In genomic region chr18:46462523-46462922, GRCh38 we compare ENCODE assay signal across 16 cellular contexts.
"Had no signal": no experiment of that assay in that cellular context is flagged by ENCODE, and none has a peak within 500 bp of the region (broad histone marks: within the 10 kb centered on the region; RNA-seq: fewer than 3 reads in every experiment).

No MANE protein-coding gene starts in this region.

- H3K36me3 ChIP-seq: transverse colon had no signal

- ATAC-seq: activated CD4-positive, alpha-beta T cell treated with anti-CD3 and anti-CD28 coated beads for 36 hours; gastroesophageal sphincter; natural killer cell; stimulated activated naive CD8-positive, alpha-beta T cell treated with anti-CD3 and anti-CD28 coated beads, Interleukin-15, Interleukin-2, amounts not matched to agents 100 U/mL and 50 U/mL, for 24 hours had no signal

- H3K4me3 ChIP-seq: gastroesophageal sphincter, left ventricle myocardium inferior, skin epidermis, transverse colon had no signal

- H3K9me3 ChIP-seq: gastroesophageal sphincter, left ventricle myocardium inferior, transverse colon had no signal

- H3K27ac ChIP-seq: gastroesophageal sphincter, left ventricle myocardium inferior, skin epidermis, transverse colon had no signal

- H3K4me1 ChIP-seq: transverse colon had no signal

- DNase-seq: activated CD4-positive, alpha-beta memory T cell treated with anti-CD3 and anti-CD28 coated beads, Interleukin-2, amount 10 ng/mL, durations not matched to agents 7 days and 5 days; activated CD4-positive, alpha-beta T cell treated with anti-CD3 and anti-CD28 coated beads for 36 hours; activated naive CD4-positive, alpha-beta T cell treated with anti-CD3 and anti-CD28 coated beads, Interleukin-2, amount 50 U/mL, for 16 hours; activated T-cell treated with anti-CD3 and anti-CD28 coated beads, Interleukin-2, amount 50 U/mL, for 24 hours; erythroblast; left ventricle myocardium inferior; natural killer cell; nucleus accumbens; posterior cingulate gyrus; stimulated activated CD4-positive, alpha-beta T cell treated with anti-CD3 and anti-CD28 coated beads, Interleukin-4, amount 100 ng/mL, for 24 hours; stimulated activated CD8-positive, alpha-beta memory T cell treated with anti-CD3 and anti-CD28 coated beads, Interleukin-4, amount 100 ng/mL, for 48 hours; stimulated activated naive CD8-positive, alpha-beta T cell treated with anti-CD3 and anti-CD28 coated beads, Interleukin-15, Interleukin-2, amounts not matched to agents 100 U/mL and 50 U/mL, for 24 hours; T1000; transverse colon had no signal

- H3K27me3 ChIP-seq: gastroesophageal sphincter, transverse colon had no signal
